ENCODE assay signal across 19 cellular contexts in the genomic region with DNA sequence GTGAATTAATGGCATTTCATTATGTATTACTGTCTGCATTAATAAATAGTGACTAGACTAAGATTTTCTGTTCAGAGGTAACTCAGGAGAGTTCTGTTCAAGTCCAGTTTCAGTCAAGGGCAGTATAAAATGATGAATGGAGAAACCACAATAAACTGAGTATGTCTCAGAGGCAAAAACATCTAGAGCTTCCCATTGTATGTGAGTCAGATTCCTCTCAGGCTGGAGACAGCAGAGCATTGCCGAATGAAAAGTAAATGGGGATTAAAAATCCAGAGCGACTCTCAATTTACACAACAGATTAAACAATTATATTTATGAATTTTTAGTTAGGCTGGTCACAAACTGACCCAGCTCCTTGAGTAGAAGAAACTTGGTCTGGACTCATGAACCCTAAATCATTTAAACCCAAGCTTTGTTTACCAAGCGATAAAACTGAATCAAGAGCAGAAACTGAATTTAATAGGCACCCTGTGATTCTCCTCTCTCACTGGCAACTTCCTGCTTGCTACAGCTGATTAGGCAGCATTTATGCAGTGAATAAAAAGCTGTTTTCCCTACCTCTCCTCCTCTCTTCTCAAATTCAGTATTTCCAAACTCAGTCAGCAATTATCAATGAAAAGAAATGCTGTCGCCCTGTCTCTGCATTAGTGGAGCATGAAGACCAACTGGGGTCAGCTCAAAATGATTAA.
DNase-seq lines count a peak whose midpoint lies in the region; ATAC-seq, FAIRE-seq and TF ChIP-seq lines count a peak whose summit lies in the region.
"Had no signal": no experiment of that assay in that cellular context is flagged by ENCODE, and none has a peak within 500 bp of the region (broad histone marks: within the 10 kb centered on the region; RNA-seq: fewer than 3 reads in every experiment).

No MANE protein-coding gene starts in this region.

- ATAC-seq in HG02763 (IDR thresholded peaks at IDR 0.05; ENCODE audit: unreplicated experiment): no peak
- ATAC-seq in HG03571 (IDR thresholded peaks at IDR 0.05; ENCODE audit: unreplicated experiment): no peak
- ATAC-seq: effector memory CD8-positive, alpha-beta T cell; HCT116; left lung had no signal

- no peak for FAIRE-seq in GM19239 (lab: Jason Lieb, UNC)

- H3K4me3 ChIP-seq in coronary artery: no peak overlapping the region
- H3K4me3 ChIP-seq: left lung, suprapubic skin had no signal

- peak; percentile 18 for DNase-seq in NCI-H345 (lab: John Stamatoyannopoulos, UW)
- no peak for DNase-seq in NCI-H345 treated with DMSO at 0.1 percent for 48 hours (lab: John Stamatoyannopoulos, UW; ENCODE audit: unreplicated experiment)
- peak; percentile 4 for DNase-seq in brain pericyte (ENCODE audit: low read depth, low spot score)
- DNase-seq in left kidney (ENCODE audit: low read depth, low spot score): peak; percentile 64
- DNase-seq in GM19239 (ENCODE audit: insufficient read length, low spot score): no peak
- DNase-seq in coronary artery (ENCODE audit: low spot score): no peak
- DNase-seq: activated CD4-positive, alpha-beta T cell treated with anti-CD3 and anti-CD28 coated beads for 48 hours; activated T-cell treated with anti-CD3 and anti-CD28 coated beads, Interleukin-2, amount 50 U/mL, for 24 hours; effector memory CD8-positive, alpha-beta T cell; left lung; NCI-H524 treated with DMSO at 0.1 percent for 48 hours; nucleus accumbens; stimulated activated CD4-positive, alpha-beta T cell treated with anti-CD3 and anti-CD28 coated beads, Interleukin-12 subunit alpha, Interleukin-12 subunit beta, amount 100 ng/mL, for 4 hours; T-helper 2 cell had no signal

- no peak for TF ChIP-seq CTCF in coronary artery (IDR thresholded peaks at IDR 0.05)

- no peak overlapping the region for H3K27ac ChIP-seq in coronary artery
- H3K27ac ChIP-seq: left lung, RWPE1, suprapubic skin had no signal

Comparison
In these comparisons a context has a peak if more than half of its experiments do, and no peak if none do; other contexts are left out.
1. DNase-seq: peak in NCI-H345 (single experiment), brain pericyte (single experiment) and left kidney (single experiment); none in NCI-H345 treated with DMSO at 0.1 percent for 48 hours (single experiment), GM19239 (single experiment) and coronary artery (single experiment).